In the genomic region with DNA sequence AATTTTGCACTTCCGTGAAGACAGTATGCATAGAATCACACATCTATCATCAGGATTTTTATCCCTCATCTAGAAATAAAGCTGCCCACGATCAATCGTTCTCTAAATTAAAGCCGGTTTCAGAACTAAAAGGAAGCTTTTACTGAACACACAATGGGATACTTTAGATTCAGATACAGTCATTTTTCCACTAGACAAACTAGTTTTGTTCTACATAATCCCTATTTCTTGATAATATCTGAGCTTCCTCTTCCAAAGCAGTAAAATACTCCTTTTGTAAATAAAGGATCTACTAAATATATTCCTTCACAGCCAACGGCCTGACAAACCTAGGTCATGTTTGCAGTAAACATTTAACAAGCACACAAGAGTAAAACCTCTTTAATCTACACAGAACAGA, we compare ENCODE assay signal across 11 cellular contexts. TPM values are rescaled to one million over a fixed set of nuclear protein-coding genes. Genes with fewer than 3 reads are reported as not detected.
A peak's percentile ranks its signal among the peaks of the same experiment; 100 is the strongest.
DNase-seq lines count a peak whose midpoint lies in the region; ATAC-seq and TF ChIP-seq lines count a peak whose summit lies in the region.
"Had no signal": no experiment of that assay in that cellular context is flagged by ENCODE, and none has a peak within 500 bp of the region (broad histone marks: within the 10 kb centered on the region; RNA-seq: fewer than 3 reads in every experiment).

No MANE protein-coding gene starts in this region.

- peaks cover 25% of the 10 kb centered on the region for H3F3A ChIP-seq in SK-N-SH (replicated peaks; ENCODE audit: insufficient read depth)

- CTCF ChIA-PET in SK-N-SH (lab: Yijun Ruan, JAX) = no interaction called here

- WGBS in SK-N-SH (ENCODE audit: low lambda C conversion rate) = 87% methylated on average over 5 of the region's 5 CpGs

- H3K79me2 ChIP-seq in SK-N-SH (ENCODE audit: insufficient read depth) = peaks cover 78% of the 10 kb centered on the region

- in situ Hi-C loops in SK-MEL-5 (cut with HindIII; ENCODE audit: low pct_unique_long_range_greater_than_20kb, low sequenced_read_pairs) (loop anchor here (25.0 kb wide), 1 partner anchor 191 kb away; no protein-coding TSS in a partner anchor), gastrocnemius medialis (cut with MboI; ENCODE audit: low sequenced_read_pairs in 4 of 4) (loop anchor here in 3 of 4 donors (10.0 kb wide), 2 partner anchors 114 to 204 kb away; no protein-coding TSS in a partner anchor)

- POLR2A ChIA-PET in SK-N-SH (lab: Yijun Ruan, JAX) = no interaction called here

- H3K36me3 ChIP-seq in SK-N-SH (replicated peaks in 1 of 2; ENCODE audit: control insufficient read depth in 1 of 2, insufficient read depth in 2 of 2, low read length in 1 of 2) (peaks cover 26 to 41% of the 10 kb centered on the region in 2 experiments), gastrocnemius medialis (peaks cover 0 to 29% of the 10 kb centered on the region in 2 donors)

- no peak for TF ChIP-seq RAD21 in SK-N-SH (IDR thresholded peaks at IDR 0.05; ENCODE audit: low read length)

- no peak overlapping the region for H2AFZ ChIP-seq in SK-N-SH (ENCODE audit: low read depth)

- TF ChIP-seq POLR2A in gastrocnemius medialis (IDR thresholded peaks at IDR 0.05) = no peak

- no peak for TF ChIP-seq EP300 in SK-N-SH (IDR thresholded peaks at IDR 0.05; ENCODE audit: borderline replicate concordance in 1 of 2, low read depth in 1 of 2, low read length in 1 of 2)

- H3K4me3 ChIP-seq in SK-N-SH (ENCODE audit: low read depth in 2 of 2, low read length in 1 of 2) (peak overlapping the region; percentile 13 to 21; a peak in 3 of 4 replicates), fibroblast of pulmonary artery (replicated peaks; ENCODE audit: low read depth, low read length) (peak overlapping the region; percentile 96), gastrocnemius medialis (peak overlapping the region in 1 of 4 donors; percentile 86)
- H3K4me3 ChIP-seq: adrenal gland had no signal

- peak overlapping the region; percentile 23; the same call in 1 of the 2 replicates for H3K9ac ChIP-seq in SK-N-SH

- H3K27me3 ChIP-seq in SK-N-SH (ENCODE audit: insufficient read depth) = no peaks in the 10 kb centered on the region
- H3K27me3 ChIP-seq in gastrocnemius medialis = no peaks in the 10 kb centered on the region
- no peaks in the 10 kb centered on the region for H3K27me3 ChIP-seq in foreskin keratinocyte
- H3K27me3 ChIP-seq: adrenal gland had no signal

- H4K20me1 ChIP-seq in SK-N-SH (ENCODE audit: insufficient read depth) = peaks cover 14% of the 10 kb centered on the region; the same call in 1 of the 2 replicates

- H3K27ac ChIP-seq in SK-N-SH (ENCODE audit: low read depth in 2 of 2, low read length in 1 of 2) (peak overlapping the region in 1 of 2 experiments; percentile 99; a peak in 2 of 4 replicates), gastrocnemius medialis (peak overlapping the region; percentile 7 to 97 (median 54)), foreskin keratinocyte (no peak overlapping the region)
- H3K27ac ChIP-seq: adrenal gland had no signal

- H3K9me3 ChIP-seq in SK-N-SH = no peaks in the 10 kb centered on the region
- H3K9me3 ChIP-seq in gastrocnemius medialis = no peaks in the 10 kb centered on the region

- H3K4me1 ChIP-seq in SK-N-SH (ENCODE audit: control insufficient read depth in 1 of 2, insufficient read depth in 2 of 2, low read depth in 1 of 2, low read length in 1 of 2) (peaks cover 7 to 16% of the 10 kb centered on the region in 2 experiments; a peak in 3 of 4 replicates), gastrocnemius medialis (peaks cover 44% of the 10 kb centered on the region in 2 donors), foreskin keratinocyte (peaks cover 13% of the 10 kb centered on the region)

- DNase-seq in SK-N-SH = no peak
- DNase-seq in SK-MEL-5 (ENCODE audit: low read depth, low spot score) = peak; percentile 52
- no peak for DNase-seq in fibroblast of pulmonary artery (ENCODE audit: low read depth)
- DNase-seq in gastrocnemius medialis = no peak
- no peak for DNase-seq in NCI-H2171 (lab: John Stamatoyannopoulos, UW)
- no peak for DNase-seq in SKM-1 (lab: John Stamatoyannopoulos, UW; ENCODE audit: unreplicated experiment)
- no peak for DNase-seq in foreskin keratinocyte
- DNase-seq: adrenal gland, NCI-H2107, T-helper 9 cell had no signal

- TF ChIP-seq CTCF in SK-N-SH (IDR thresholded peaks at IDR 0.05) (no peak), fibroblast of pulmonary artery (IDR thresholded peaks at IDR 0.05; ENCODE audit: low read length, missing control alignments) (no peak), gastrocnemius medialis (IDR thresholded peaks at IDR 0.05 in 4 of 5, conservative IDR thresholded peaks at IDR 0.05 in 1 of 5) (no peak), foreskin keratinocyte (conservative IDR thresholded peaks at IDR 0.05) (no peak)

- H3K9me2 ChIP-seq in SK-N-SH = no peaks in the 10 kb centered on the region

- intact Hi-C loops in gastrocnemius medialis (cut with DNase I; ENCODE audit: low total_unique reads) = loop anchor here (5.0 kb wide), 2 partner anchors 51 to 499 kb away; a partner anchor contains a TSS

- no peak for ATAC-seq in SK-N-SH treated with all-trans-retinoic acid at 6 μM for 48 hours
- no peak for ATAC-seq in gastrocnemius medialis
- no peak for ATAC-seq in foreskin keratinocyte

- peak overlapping the region; percentile 97 for H3K4me2 ChIP-seq in SK-N-SH

TF ChIP-seq in SK-N-SH, 30 proteins besides CTCF, POLR2A, EP300 and RAD21:
- TF ChIP-seq FOSL2 (IDR thresholded peaks at IDR 0.05; ENCODE audit: borderline replicate concordance, low read depth) (no peak), TEAD4 (IDR thresholded peaks at IDR 0.05; ENCODE audit: borderline replicate concordance, insufficient read depth) (no peak), FOXM1 (IDR thresholded peaks at IDR 0.05; ENCODE audit: low read depth) (no peak), POLR2AphosphoS5 (IDR thresholded peaks at IDR 0.05; ENCODE audit: low read depth, low read length) (no peak), GABPA (IDR thresholded peaks at IDR 0.05; ENCODE audit: low read depth) (no peak), MEF2A (IDR thresholded peaks at IDR 0.05; ENCODE audit: borderline replicate concordance, low read depth) (no peak), SMC3 (IDR thresholded peaks at IDR 0.05; ENCODE audit: low read depth, low read length) (no peak)
- TF ChIP-seq, protein P1, sequence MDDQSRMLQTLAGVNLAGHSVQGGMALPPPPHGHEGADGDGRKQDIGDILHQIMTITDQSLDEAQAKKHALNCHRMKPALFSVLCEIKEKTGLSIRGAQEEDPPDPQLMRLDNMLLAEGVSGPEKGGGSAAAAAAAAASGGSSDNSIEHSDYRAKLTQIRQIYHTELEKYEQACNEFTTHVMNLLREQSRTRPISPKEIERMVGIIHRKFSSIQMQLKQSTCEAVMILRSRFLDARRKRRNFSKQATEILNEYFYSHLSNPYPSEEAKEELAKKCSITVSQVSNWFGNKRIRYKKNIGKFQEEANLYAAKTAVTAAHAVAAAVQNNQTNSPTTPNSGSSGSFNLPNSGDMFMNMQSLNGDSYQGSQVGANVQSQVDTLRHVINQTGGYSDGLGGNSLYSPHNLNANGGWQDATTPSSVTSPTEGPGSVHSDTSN (IDR thresholded peaks at IDR 0.05) = no peak

TF ChIP-seq in SK-N-SH treated with all-trans-retinoic acid at 6 μM for 48 hours, 23 proteins besides CTCF, POLR2A, EP300 and RAD21:
- no peak for TF ChIP-seq ARNTL (CRISPR knock-in tag; IDR thresholded peaks at IDR 0.05; ENCODE audit: borderline replicate concordance, low read depth)
- TF ChIP-seq BACH2 (CRISPR knock-in tag; IDR thresholded peaks at IDR 0.05; ENCODE audit: borderline replicate concordance) = no peak
- TF ChIP-seq ZFP30 (CRISPR knock-in tag; IDR thresholded peaks at IDR 0.05) = no peak
- TF ChIP-seq ZC3H10 (CRISPR knock-in tag; IDR thresholded peaks at IDR 0.05) = no peak
- TF ChIP-seq OSR1 (CRISPR knock-in tag; IDR thresholded peaks at IDR 0.05) = no peak
- no peak for TF ChIP-seq ISL1 (CRISPR knock-in tag; IDR thresholded peaks at IDR 0.05)

RNA-seq across cellular contexts. Expression of a gene that starts 2.0 kb away (rescaled TPM):
- 6.8 and 10.3 TPM in 2 replicates for polyA plus RNA-seq in SK-N-SH (2012; rRNA removed)
- 6.8 and 6.9 TPM in 2 replicates for polyA plus RNA-seq in SK-N-SH (2012; cell fraction: cytosol; rRNA removed)
- polyA plus RNA-seq in SK-N-SH (2012; cell fraction: nucleus; rRNA removed) = 12.7 and 22.0 TPM in 2 replicates
- total RNA-seq in SK-MEL-5 (2014; rRNA removed; shearing (Covaris generic)) = 19.3 and 19.5 TPM in 2 replicates
- polyA plus RNA-seq in SK-MEL-5 (2015; cell fraction: cytosol; rRNA removed) = 13.6 and 22.1 TPM in 2 replicates
- polyA plus RNA-seq in SK-MEL-5 (2015; cell fraction: nucleus; rRNA removed) = 44.3 and 68.1 TPM in 2 replicates
- 10 to 100 TPM in 2 of 4 donors, 1 to 10 TPM in 2; 5.9 to 26.3 (median 11.9) TPM for total RNA-seq in gastrocnemius medialis
- 33.4 and 35.2 TPM in 2 replicates for total RNA-seq in foreskin keratinocyte
- 13.6 and 15.0 TPM in 2 replicates for polyA plus RNA-seq in foreskin keratinocyte

RNA-seq across cellular contexts. Expression of a gene that starts 2.2 kb away (rescaled TPM):
- polyA plus RNA-seq in SK-N-SH (2012; rRNA removed) (20.8 and 23.2 TPM in 2 replicates), foreskin keratinocyte (22.3 and 24.4 TPM in 2 replicates)
- 21.3 and 23.0 TPM in 2 replicates for polyA plus RNA-seq in SK-N-SH (2012; cell fraction: cytosol; rRNA removed)
- polyA plus RNA-seq in SK-N-SH (2012; cell fraction: nucleus; rRNA removed) = 19.2 and 36.5 TPM in 2 replicates
- 80.2 and 83.2 TPM in 2 replicates for total RNA-seq in SK-MEL-5 (2014; rRNA removed; shearing (Covaris generic))
- 40.5 and 58.6 TPM in 2 replicates for polyA plus RNA-seq in SK-MEL-5 (2015; cell fraction: cytosol; rRNA removed)
- 77.7 and 100 TPM in 2 replicates for polyA plus RNA-seq in SK-MEL-5 (2015; cell fraction: nucleus; rRNA removed)
- total RNA-seq in gastrocnemius medialis (10 to 100 TPM; 29.4 to 67.6 (median 37.4) TPM), foreskin keratinocyte (49.6 and 54.4 TPM in 2 replicates)
